8 cellular contexts compared by ENCODE assay signal in the genomic region with DNA sequence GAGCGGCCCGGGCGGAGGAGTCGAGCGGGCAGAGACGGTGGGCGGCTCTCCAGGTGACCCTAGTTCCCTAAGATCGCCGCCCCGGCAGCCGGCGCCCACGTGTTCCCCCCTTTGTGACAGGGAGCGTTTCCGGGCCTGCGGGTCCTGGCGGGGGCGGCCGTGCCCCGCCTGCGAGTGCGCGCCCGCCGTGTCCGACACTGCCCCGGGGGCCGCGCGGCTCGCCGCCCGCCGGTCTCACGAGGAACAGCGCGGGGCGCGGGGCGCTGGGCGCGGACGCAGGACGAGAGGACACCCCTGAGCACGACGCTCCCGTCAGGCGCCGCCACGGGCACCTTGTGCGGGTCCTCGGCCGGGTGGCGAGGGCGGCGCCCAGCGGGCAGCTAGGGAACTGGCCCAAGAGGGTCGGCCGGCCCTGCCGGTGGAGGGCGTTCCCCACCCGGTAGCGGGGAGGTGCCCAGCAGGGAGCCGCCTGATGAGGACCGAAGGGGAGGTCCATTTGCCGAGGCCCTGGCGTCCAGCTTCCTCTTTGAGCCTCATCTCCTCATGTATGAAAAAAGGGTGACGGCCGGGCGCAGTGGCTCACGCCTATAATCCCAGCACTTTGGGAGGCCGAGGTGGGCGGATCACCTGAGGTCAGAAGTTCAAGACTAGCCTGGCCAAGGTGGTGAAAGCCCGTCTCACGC. TPM values are rescaled to one million over a fixed set of nuclear protein-coding genes. Genes with fewer than 3 reads are reported as not detected.
DNase-seq lines count a peak whose midpoint lies in the region; ATAC-seq, FAIRE-seq and TF ChIP-seq lines count a peak whose summit lies in the region.

A gene (minus strand): TSS at position 137 of the 683 bp plus-strand sequence. CDS start 535 bp downstream, outside the sequence.

- no peak within 1 kb of the TSS for H3K14ac ChIP-seq in H1 (ENCODE audit: insufficient read length)

- peaks cover 0 to 2% (median 0%) of the 10 kb centered on the region in 3 donors for H3K27me3 Mint-ChIP-seq in CD14-positive monocyte (ENCODE audit: low read depth in 3 of 3)

- H3K27ac ChIP-seq in H1 (ENCODE audit: low read depth, low read length) = peak within 1 kb of the TSS; percentile 99

- peaks cover 3% of the 10 kb centered on the region; the same call in 1 of the 2 replicates for H3K79me1 ChIP-seq in H1 (ENCODE audit: low read depth, low read length)

- peak in 1 of 2 experiments; percentile 72; a peak in 2 of 3 replicates for TF ChIP-seq POLR2A in H1 (IDR thresholded peaks at IDR 0.05; ENCODE audit: control extremely low read depth in 1 of 2, low read depth in 2 of 2, low read length in 2 of 2)

- no peak within 1 kb of the TSS for H2BK12ac ChIP-seq in H1 (ENCODE audit: low read depth, low read length)

- no peaks in the 10 kb centered on the region for H3K9me3 Mint-ChIP-seq in CD14-positive monocyte

- peaks cover 0 to 19% of the 10 kb centered on the region in 2 experiments; a peak in 2 of 4 replicates for H3K79me2 ChIP-seq in H1 (ENCODE audit: control insufficient read depth in 1 of 2, insufficient read depth in 2 of 2, low read length in 2 of 2)

- TF ChIP-seq CTCF in CD14-positive monocyte (IDR thresholded peaks at IDR 0.05) (peak; percentile 78), H1 (IDR thresholded peaks at IDR 0.05; ENCODE audit: control extremely low read depth in 1 of 3, insufficient read depth in 1 of 3, low read depth in 1 of 3, low read length in 3 of 3) (peak; percentile 92 to 99 (median 94))

- peak within 1 kb of the TSS; percentile 82 to 95 (median 90) for H3K4me3 ChIP-seq in H1 (ENCODE audit: extremely low read depth in 1 of 4, insufficient read depth in 2 of 4, low read depth in 3 of 4, low read length in 4 of 4)

- peak within 1 kb of the TSS; percentile 73 for H2BK5ac ChIP-seq in H1 (ENCODE audit: low read depth, low read length)

- H2AK5ac ChIP-seq in H1 (ENCODE audit: low read depth, low read length) = no peak within 1 kb of the TSS

- DNase-seq in CD14-positive monocyte (ENCODE audit: low spot score) (peak; percentile 98), HS-5 (ENCODE audit: low read depth) (peak; percentile 57), NOMO-1 treated with DMSO at 0.1 percent for 48 hours (lab: John Stamatoyannopoulos, UW; ENCODE audit: unreplicated experiment) (peak; percentile 95), H1 (ENCODE audit: low read depth in 1 of 2, low spot score in 2 of 2) (peak in 1 of 2 experiments; percentile 96), mesenteric fat pad (ENCODE audit: low spot score) (peak; percentile 98)
- peak; percentile 64 to 65 for DNase-seq in activated CD8-positive, alpha-beta memory T cell treated with anti-CD3 and anti-CD28 coated beads for 4 hours (ENCODE audit: low read depth in 2 of 2)
- peak; percentile 55 for DNase-seq in stimulated activated CD8-positive, alpha-beta memory T cell treated with anti-CD3 and anti-CD28 coated beads, Interleukin-15, amount 100 ng/mL, for 24 hours (ENCODE audit: low read depth)

- H3K36me3 Mint-ChIP-seq in CD14-positive monocyte = peaks cover 14 to 24% of the 10 kb centered on the region in 2 donors

- H4K91ac ChIP-seq in H1 (replicated peaks; ENCODE audit: insufficient read length, low read length) = peak within 1 kb of the TSS; percentile 99

- peak within 1 kb of the TSS; percentile 86 for H3K56ac ChIP-seq in H1 (replicated peaks; ENCODE audit: insufficient read length, low read depth, low read length)

- H3K4me3 Mint-ChIP-seq in CD14-positive monocyte = peak within 1 kb of the TSS; percentile 99

- peak within 1 kb of the TSS; percentile 99 for H3K18ac ChIP-seq in H1 (ENCODE audit: extremely low read depth, low read length)

- peak; percentile 75 for ATAC-seq in GM19438 (IDR thresholded peaks at IDR 0.05; ENCODE audit: low read depth, unreplicated experiment)

- H3K4me2 ChIP-seq in H1 (ENCODE audit: insufficient read depth in 1 of 2, low read depth in 2 of 2, low read length in 2 of 2) = peak within 1 kb of the TSS; percentile 89 to 94

- H2BK15ac ChIP-seq in H1 (ENCODE audit: low read length) = peak within 1 kb of the TSS; percentile 99; the same call in 1 of the 2 replicates

- TF ChIP-seq EP300 in H1 (IDR thresholded peaks at IDR 0.05; ENCODE audit: borderline replicate concordance in 1 of 2, low read depth in 2 of 2, low read length in 2 of 2) = peak in 1 of 2 experiments; percentile 44; a peak in 1 of 3 replicates

- H4K5ac ChIP-seq in H1 (ENCODE audit: insufficient read length, low read depth, low read length) = peak within 1 kb of the TSS; percentile 98

- WGBS in H1 (ENCODE audit: extremely low coverage in 1 of 2, insufficient coverage in 1 of 2, insufficient read length in 1 of 2, insufficient replicate concordance in 2 of 2, low coverage in 1 of 2, low lambda C conversion rate in 2 of 2, missing lambda C conversion rate in 1 of 2), 2 experiments = 4% methylated on average over 56 of the region's 75 CpGs; no CpG with 5 or more reads in 1 of the 2 experiments

- intact Hi-C loops in CD14-positive monocyte (cut with micrococcal nuclease) = loop anchor here in 1 of 2 donors (2.0 to 10.0 kb wide), 2 partner anchors 27 to 61 kb away; a partner anchor contains a TSS

- H4K20me1 ChIP-seq in H1 (replicated peaks in 1 of 2; ENCODE audit: control insufficient read depth in 1 of 2, insufficient read depth in 2 of 2, low read length in 2 of 2) = peaks cover 1 to 6% of the 10 kb centered on the region in 2 experiments

- H2BK20ac ChIP-seq in H1 (ENCODE audit: low read length) = no peak within 1 kb of the TSS

- H4K8ac ChIP-seq in H1 (ENCODE audit: extremely low read depth, insufficient read depth, low read length) = peak within 1 kb of the TSS; percentile 99

- peak within 1 kb of the TSS; percentile 75 for H2BK120ac ChIP-seq in H1 (replicated peaks; ENCODE audit: low read depth, low read length)

- POLR2A ChIA-PET in H1 (lab: Charles Lee; ENCODE audit: partially characterized antibody) = interaction anchor here (0.6 to 7.6 kb wide), 40 partner anchors 9 to 255 kb away, joined by 3 to 81 read pairs (median 4); a partner anchor contains a TSS

- no peak within 1 kb of the TSS for H2AFZ ChIP-seq in H1 (ENCODE audit: low read length)

- peaks cover 0 to 2% (median under 1%) of the 10 kb centered on the region in 4 experiments; a peak in 3 of 7 replicates for H3K4me1 ChIP-seq in H1 (replicated peaks in 1 of 4; ENCODE audit: control insufficient read depth in 3 of 4, insufficient read depth in 4 of 4, low read length in 3 of 4)

- FAIRE-seq in H1 (lab: Jason Lieb, UNC) = no peak

- H3K4me1 Mint-ChIP-seq in CD14-positive monocyte = peaks cover 25% of the 10 kb centered on the region

- no peak within 1 kb of the TSS for H3K23ac ChIP-seq in H1 (ENCODE audit: insufficient read length)

- H3K4ac ChIP-seq in H1 (replicated peaks; ENCODE audit: insufficient read length, low read depth, low read length) = peak within 1 kb of the TSS; percentile 78

- peak within 1 kb of the TSS; percentile 77 to 99 (median 95) for H3K9ac ChIP-seq in H1 (replicated peaks in 1 of 4; ENCODE audit: extremely low read depth in 1 of 4, low read depth in 3 of 4, low read length in 3 of 4)

- H3K36me3 ChIP-seq in H1 (ENCODE audit: control insufficient read depth in 2 of 4, insufficient read depth in 4 of 4, low read length in 3 of 4) = peaks cover 2 to 28% (median 12%) of the 10 kb centered on the region in 4 experiments; a peak in 6 of 8 replicates

- no peaks in the 10 kb centered on the region for H3K27me3 ChIP-seq in H1 (replicated peaks in 1 of 4; ENCODE audit: control insufficient read depth in 3 of 4, extremely low read depth in 1 of 4, insufficient read depth in 3 of 4, low read length in 3 of 4)

- peak; percentile 71 to 79 for TF ChIP-seq RAD21 in H1 (IDR thresholded peaks at IDR 0.05 in 1 of 2, conservative IDR thresholded peaks at IDR 0.05 in 1 of 2; ENCODE audit: low read depth in 2 of 2, low read length in 2 of 2)

- CTCF ChIA-PET in H1 (lab: Charles Lee; ENCODE audit: partially characterized antibody) = interaction anchor here (0.5 to 5.9 kb wide), 25 partner anchors 9 to 157 kb away, joined by 3 to 28 read pairs (median 3); a partner anchor contains a TSS

- peak within 1 kb of the TSS; percentile 97 to 99 (median 99) for H3K27ac Mint-ChIP-seq in CD14-positive monocyte

- H3K9me3 ChIP-seq in H1 (ENCODE audit: insufficient read depth in 2 of 2, low read depth in 1 of 2, low read length in 1 of 2) = no peaks in the 10 kb centered on the region

- H3K23me2 ChIP-seq in H1 (ENCODE audit: low read depth, low read length) = peaks cover 5% of the 10 kb centered on the region; the same call in 1 of the 2 replicates

TF ChIP-seq in H1, 55 proteins besides CTCF, POLR2A, EP300 and RAD21 (continues in another document):
- no peak for TF ChIP-seq ASH2L (IDR thresholded peaks at IDR 0.05; ENCODE audit: low read length)
- no peak for TF ChIP-seq SP1 (IDR thresholded peaks at IDR 0.05; ENCODE audit: low read depth, low read length)
- TF ChIP-seq, protein P1, sequence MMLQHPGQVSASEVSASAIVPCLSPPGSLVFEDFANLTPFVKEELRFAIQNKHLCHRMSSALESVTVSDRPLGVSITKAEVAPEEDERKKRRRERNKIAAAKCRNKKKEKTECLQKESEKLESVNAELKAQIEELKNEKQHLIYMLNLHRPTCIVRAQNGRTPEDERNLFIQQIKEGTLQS (IDR thresholded peaks at IDR 0.05; ENCODE audit: insufficient read depth, low read depth, low read length) = no peak
- TF ChIP-seq PHF8 (conservative IDR thresholded peaks at IDR 0.05; ENCODE audit: low read depth, low read length) = no peak
- no peak for TF ChIP-seq TAF7 (optimal IDR thresholded peaks at IDR 0.05; ENCODE audit: borderline replicate concordance, low read depth, low read length)
- TF ChIP-seq TBP (IDR thresholded peaks at IDR 0.05; ENCODE audit: low read depth, low read length) = peak; percentile 58; the same call in 1 of the 2 replicates
- no peak; the same call in none of the 2 replicates for TF ChIP-seq KDM1A (IDR thresholded peaks at IDR 0.05; ENCODE audit: borderline replicate concordance, low read length)

RNA-seq across cellular contexts. Expression of the gene that starts here (rescaled TPM):
- polyA plus RNA-seq in CD14-positive monocyte = 10 to 100 TPM; 27.3 to 28.9 TPM
- 162 and 163 TPM in 2 replicates for total RNA-seq in H1 (2021; fragmentation: NEBNext Ultra II Directional; extraction: Animal tissue kit (Norgen Biotek cat#: 25700))
- polyA plus RNA-seq in H1 (2011; rRNA removed) = 53.5 and 99.3 TPM in 2 replicates
- polyA plus RNA-seq in H1 (2011; cell fraction: cytosol; rRNA removed) = 38.7 TPM
- polyA plus RNA-seq in H1 (2011; cell fraction: nucleus; rRNA removed) = 191 TPM
- 141 to 169 TPM (median 165 TPM) in 4 replicates for polyA plus RNA-seq in H1 (2012, experiment 1 of 2)
- polyA plus RNA-seq in H1 (2012, experiment 2 of 2) = 254 TPM
- polyA plus RNA-seq in H1 (2013, experiment 1 of 2) = 75.9 TPM
- 66.0 TPM for polyA plus RNA-seq in H1 (2013, experiment 2 of 2)
- polyA minus RNA-seq in H1 (2011; rRNA and poly(A)+ RNA removed) = 123 and 151 TPM in 2 replicates
- 89.3 TPM for polyA minus RNA-seq in H1 (2011; cell fraction: cytosol; rRNA and poly(A)+ RNA removed)
- polyA minus RNA-seq in H1 (2011; cell fraction: nucleus; rRNA and poly(A)+ RNA removed) = 72.5 TPM
- total RNA-seq in mesenteric fat pad = 62.6 TPM
